8 cellular contexts compared by ENCODE assay signal in the genomic region with DNA sequence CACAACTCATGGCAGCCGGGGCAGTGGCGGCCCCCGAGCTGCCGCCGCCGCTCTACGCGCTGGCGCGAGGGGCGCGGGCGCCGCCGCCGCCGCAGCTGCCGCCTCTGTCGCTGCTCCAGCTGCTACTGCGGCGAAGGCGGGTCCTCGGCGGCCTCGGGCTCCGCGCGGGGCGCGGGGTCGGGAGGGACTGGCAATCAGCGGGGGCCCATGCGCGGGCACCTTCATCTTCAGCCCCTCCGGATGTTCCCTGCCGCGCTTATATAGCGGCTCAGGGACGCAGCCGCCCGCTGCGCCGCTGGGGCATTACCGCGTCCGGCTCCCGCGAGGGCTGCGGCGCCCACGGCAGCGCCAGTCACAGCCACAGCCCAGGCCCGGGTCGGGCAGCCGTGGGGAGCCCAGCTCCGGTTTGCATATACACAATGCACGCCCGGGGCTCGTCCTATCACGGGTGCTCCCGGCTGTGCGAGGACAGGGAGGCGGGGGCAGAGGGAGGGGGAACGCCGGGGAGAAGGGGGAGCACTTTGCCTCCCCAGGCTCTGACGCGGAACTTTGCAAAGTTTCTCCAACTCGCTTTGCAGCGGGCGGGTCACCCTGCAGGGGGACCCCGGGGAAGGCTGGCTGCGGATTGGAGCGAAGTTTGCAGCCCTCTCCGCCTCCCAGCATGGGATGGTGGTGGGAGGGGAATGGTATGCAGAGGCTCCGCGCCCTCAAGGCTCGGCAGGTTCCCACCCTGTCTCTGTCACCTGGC. TPM values are rescaled to one million over a fixed set of nuclear protein-coding genes. Genes with fewer than 3 reads are reported as not detected.
DNase-seq lines count a peak whose midpoint lies in the region; ATAC-seq, FAIRE-seq and TF ChIP-seq lines count a peak whose summit lies in the region.

A gene with protein sequence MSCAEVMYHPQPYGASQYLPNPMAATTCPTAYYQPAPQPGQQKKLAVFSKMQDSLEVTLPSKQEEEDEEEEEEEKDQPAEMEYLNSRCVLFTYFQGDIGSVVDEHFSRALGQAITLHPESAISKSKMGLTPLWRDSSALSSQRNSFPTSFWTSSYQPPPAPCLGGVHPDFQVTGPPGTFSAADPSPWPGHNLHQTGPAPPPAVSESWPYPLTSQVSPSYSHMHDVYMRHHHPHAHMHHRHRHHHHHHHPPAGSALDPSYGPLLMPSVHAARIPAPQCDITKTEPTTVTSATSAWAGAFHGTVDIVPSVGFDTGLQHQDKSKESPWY (minus strand): TSS at position 416 of the 748 bp plus-strand sequence. CDS start 406 bp downstream, at position 10.

- peaks cover 30% of the 10 kb centered on the region for H3K27me3 Mint-ChIP-seq in activated naive CD4-positive, alpha-beta T cell treated with anti-CD3 and anti-CD28 coated beads, Interleukin-2, amount 10 ng/mL, durations not matched to agents 7 days and 5 days

- FAIRE-seq in K562 (lab: Jason Lieb, UNC), result no peak

- ATAC-seq in K562 (no peak), HG03175 (IDR thresholded peaks at IDR 0.05; ENCODE audit: unreplicated experiment) (no peak)

- WGBS in K562 (ENCODE audit: insufficient coverage, low coverage, missing lambda C conversion rate), result 1% methylated on average over 14 of the region's 77 CpGs

- no peaks in the 10 kb centered on the region for H3K79me2 ChIP-seq in K562 (ENCODE audit: control insufficient read depth, insufficient read depth, low read length)

- H3K4me1 ChIP-seq in K562 (replicated peaks in 1 of 2; ENCODE audit: control insufficient read depth in 2 of 2, insufficient read depth in 2 of 2, low read length in 2 of 2), result peaks cover 0 to 12% of the 10 kb centered on the region in 2 experiments; a peak in 1 of 5 replicates
- H3K4me1 ChIP-seq in iPS-18a (ENCODE audit: control insufficient read depth, low read depth, low read length), result peaks cover 20% of the 10 kb centered on the region

- H3K9me3 ChIP-seq in K562 (replicated peaks; ENCODE audit: control insufficient read depth, insufficient read depth, low read depth, low read length), result no peaks in the 10 kb centered on the region
- no peaks in the 10 kb centered on the region for H3K9me3 ChIP-seq in iPS-18a (ENCODE audit: control insufficient read depth, low read depth, low read length)

- TF ChIP-seq EP300 in K562 (IDR thresholded peaks at IDR 0.05; ENCODE audit: low read length), result no peak

- H3K9me1 ChIP-seq in K562 (ENCODE audit: control insufficient read depth, insufficient read depth, low read length), result no peaks in the 10 kb centered on the region

- no peak within 1 kb of the TSS for H2AFZ ChIP-seq in K562 (ENCODE audit: low read depth, low read length)

- no peaks in the 10 kb centered on the region for H4K20me1 ChIP-seq in K562 (replicated peaks; ENCODE audit: control insufficient read depth, insufficient read depth, low read length)

- POLR2A ChIA-PET in K562 (lab: Yijun Ruan, JAX), result no interaction called here

- H3K4me2 ChIP-seq in K562 (ENCODE audit: insufficient read depth, low read length), result no peak within 1 kb of the TSS

- no peaks in the 10 kb centered on the region for H3K9me3 Mint-ChIP-seq in activated naive CD4-positive, alpha-beta T cell treated with anti-CD3 and anti-CD28 coated beads, Interleukin-2, amount 10 ng/mL, durations not matched to agents 7 days and 5 days

- H3K4me3 ChIP-seq in K562 (no peak within 1 kb of the TSS), iPS-18a (ENCODE audit: low read length) (peak within 1 kb of the TSS; percentile 91), skeletal muscle cell (ENCODE audit: low read depth, low read length) (peak within 1 kb of the TSS; percentile 68)

- H3K4me3 Mint-ChIP-seq in activated naive CD4-positive, alpha-beta T cell treated with anti-CD3 and anti-CD28 coated beads, Interleukin-2, amount 10 ng/mL, durations not matched to agents 7 days and 5 days, result no peak within 1 kb of the TSS

- DNase-seq in activated T-cell treated with anti-CD3 and anti-CD28 coated beads for 48 hours (ENCODE audit: low read depth) (peak; percentile 7), activated T-cell treated with anti-CD3 and anti-CD28 coated beads for 4 hours (no peak), LoVo (ENCODE audit: low spot score) (peak; percentile 68), K562 (ENCODE audit: extremely low read depth in 1 of 4, low spot score in 3 of 4) (no peak), skeletal muscle cell (ENCODE audit: low read depth) (peak; percentile 85)
- no peak for DNase-seq in activated naive CD4-positive, alpha-beta T cell treated with anti-CD3 and anti-CD28 coated beads, Interleukin-2, amount 10 ng/mL, durations not matched to agents 7 days and 5 days

- intact Hi-C loops in K562 (cut with micrococcal nuclease), result no loop called here

- H3K4me1 Mint-ChIP-seq in activated naive CD4-positive, alpha-beta T cell treated with anti-CD3 and anti-CD28 coated beads, Interleukin-2, amount 10 ng/mL, durations not matched to agents 7 days and 5 days, result peaks cover 2% of the 10 kb centered on the region

- H3K27ac Mint-ChIP-seq in activated naive CD4-positive, alpha-beta T cell treated with anti-CD3 and anti-CD28 coated beads, Interleukin-2, amount 10 ng/mL, durations not matched to agents 7 days and 5 days, result no peak within 1 kb of the TSS

- no TSS peak for BruUV-seq in K562 (replicated peaks; lab: Mats Ljungman, UMichigan)

- peaks cover 0 to 8% of the 10 kb centered on the region in 2 experiments; a peak in 2 of 5 replicates for H3K27me3 ChIP-seq in K562 (ENCODE audit: control insufficient read depth in 2 of 2, insufficient read depth in 2 of 2, low read length in 2 of 2)
- peaks cover 18% of the 10 kb centered on the region for H3K27me3 ChIP-seq in iPS-18a (ENCODE audit: control insufficient read depth, insufficient read depth, low read length)

- H3K36me3 ChIP-seq in K562 (ENCODE audit: control insufficient read depth, insufficient read depth, low read length), result no peaks in the 10 kb centered on the region
- H3K36me3 ChIP-seq in iPS-18a (ENCODE audit: control insufficient read depth, low read depth, low read length), result no peaks in the 10 kb centered on the region

- no peak for TF ChIP-seq CTCF in K562 (IDR thresholded peaks at IDR 0.05 in 2 of 3, conservative IDR thresholded peaks at IDR 0.05 in 1 of 3; ENCODE audit: insufficient read depth in 2 of 3, low read depth in 1 of 3, low read length in 3 of 3)

- TF ChIP-seq RAD21 in K562 (CRISPR knock-in tag; conservative IDR thresholded peaks at IDR 0.05 in 1 of 2, IDR thresholded peaks at IDR 0.05 in 1 of 2), result no peak

- TF ChIP-seq POLR2A in K562 (conservative IDR thresholded peaks at IDR 0.05), result no peak

- H3K9ac ChIP-seq in K562 (ENCODE audit: insufficient read depth in 1 of 2, low read depth in 2 of 2, low read length in 2 of 2), result no peak within 1 kb of the TSS
- H3K9ac ChIP-seq in iPS-18a (ENCODE audit: low read length), result peak within 1 kb of the TSS; percentile 52

- in situ Hi-C loops in K562 (cut with MboI), result no loop called here

- H3K36me3 Mint-ChIP-seq in activated naive CD4-positive, alpha-beta T cell treated with anti-CD3 and anti-CD28 coated beads, Interleukin-2, amount 10 ng/mL, durations not matched to agents 7 days and 5 days, result no peaks in the 10 kb centered on the region

- H3K27ac ChIP-seq in K562 (ENCODE audit: extremely low read depth, low read depth, low read length) (no peak within 1 kb of the TSS), iPS-18a (ENCODE audit: low read length) (no peak within 1 kb of the TSS)

- CTCF ChIA-PET in K562 (lab: Yijun Ruan, JAX; ENCODE audit: low intra/inter-chr PET ratio), result no interaction called here
- CTCF ChIA-PET in activated naive CD4-positive, alpha-beta T cell treated with anti-CD3 and anti-CD28 coated beads, Interleukin-2, amount 10 ng/mL, durations not matched to agents 7 days and 5 days (lab: Charles Lee), result no interaction called here

TF ChIP-seq in K562, 482 proteins besides CTCF, POLR2A, EP300 and RAD21:
- no peak for TF ChIP-seq ELF1 (tag; IDR thresholded peaks at IDR 0.05)
- TF ChIP-seq, protein P1, sequence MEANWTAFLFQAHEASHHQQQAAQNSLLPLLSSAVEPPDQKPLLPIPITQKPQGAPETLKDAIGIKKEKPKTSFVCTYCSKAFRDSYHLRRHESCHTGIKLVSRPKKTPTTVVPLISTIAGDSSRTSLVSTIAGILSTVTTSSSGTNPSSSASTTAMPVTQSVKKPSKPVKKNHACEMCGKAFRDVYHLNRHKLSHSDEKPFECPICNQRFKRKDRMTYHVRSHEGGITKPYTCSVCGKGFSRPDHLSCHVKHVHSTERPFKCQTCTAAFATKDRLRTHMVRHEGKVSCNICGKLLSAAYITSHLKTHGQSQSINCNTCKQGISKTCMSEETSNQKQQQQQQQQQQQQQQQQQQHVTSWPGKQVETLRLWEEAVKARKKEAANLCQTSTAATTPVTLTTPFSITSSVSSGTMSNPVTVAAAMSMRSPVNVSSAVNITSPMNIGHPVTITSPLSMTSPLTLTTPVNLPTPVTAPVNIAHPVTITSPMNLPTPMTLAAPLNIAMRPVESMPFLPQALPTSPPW (CRISPR knock-in tag; IDR thresholded peaks at IDR 0.05), result peak; percentile 28; the same call in 1 of the 2 replicates
- TF ChIP-seq MEF2A (IDR thresholded peaks at IDR 0.05; ENCODE audit: control insufficient read depth, low read depth, low read length), result no peak
- TF ChIP-seq ZC3H4 (CRISPR knock-in tag; IDR thresholded peaks at IDR 0.05; ENCODE audit: borderline replicate concordance), result no peak

RNA-seq across cellular contexts. Expression of the gene that starts here (rescaled TPM):
- not detected in 2 replicates for total RNA-seq in K562 (2011; cell fraction: chromatin; rRNA removed; ENCODE audit: low replicate concordance)
- total RNA-seq in K562 (2011; cell fraction: nucleolus; rRNA removed), result not detected in 2 replicates
- total RNA-seq in K562 (2011; cell fraction: nucleoplasm; rRNA removed), result not detected in 2 replicates
- total RNA-seq in K562 (2014; rRNA removed) (not detected in 2 replicates), K562 (2014; rRNA removed; fragmentation: Illumina TruSeq; extraction: Trizol) (not detected in 2 replicates), K562 (2015; rRNA removed; fragmentation: Illumina TruSeq; extraction: Trizol) (0.04 TPM in 1 of 2 replicates, not detected in the other), K562 (2021) (0.02 and 0.09 TPM in 2 replicates)
- polyA plus RNA-seq in K562 (2011; rRNA removed) (not detected in 2 replicates), K562 (2014; fragmentation: Illumina TruSeq; extraction: Trizol) (not detected in 2 replicates), K562 (2014; fragmentation: Nextera tagmentation; extraction: Ambion mirVana) (not detected), K562 (2014; rRNA removed) (under 0.01 TPM in 1 of 2 replicates, not detected in the other)
- not detected in 2 replicates for polyA plus RNA-seq in K562 (2011; cell fraction: cytosol; rRNA removed)
- not detected in 2 replicates for polyA plus RNA-seq in K562 (2011; cell fraction: nucleus; rRNA removed)
- polyA plus RNA-seq in K562 (2012), result 0.01 TPM in 2 replicates
- not detected in 2 replicates for polyA minus RNA-seq in K562 (2011; rRNA and poly(A)+ RNA removed)
- 0.55 TPM in 1 of 2 replicates, not detected in the other for polyA minus RNA-seq in K562 (2011; cell fraction: cytosol; rRNA and poly(A)+ RNA removed)
- polyA minus RNA-seq in K562 (2011; cell fraction: nucleus; rRNA and poly(A)+ RNA removed), result not detected in 2 replicates

Comparison
In these comparisons a context has a peak if more than half of its experiments do, and no peak if none do; other contexts are left out.
1. DNase-seq: peak in activated T-cell treated with anti-CD3 and anti-CD28 coated beads for 48 hours (single experiment), LoVo (single experiment) and skeletal muscle cell (single experiment); none in activated T-cell treated with anti-CD3 and anti-CD28 coated beads for 4 hours (single experiment), K562 (0 of 4) and activated naive CD4-positive, alpha-beta T cell treated with anti-CD3 and anti-CD28 coated beads, Interleukin-2, amount 10 ng/mL, durations not matched to agents 7 days and 5 days (single experiment).